ENCODE assay signal across 8 cellular contexts in the genomic region with DNA sequence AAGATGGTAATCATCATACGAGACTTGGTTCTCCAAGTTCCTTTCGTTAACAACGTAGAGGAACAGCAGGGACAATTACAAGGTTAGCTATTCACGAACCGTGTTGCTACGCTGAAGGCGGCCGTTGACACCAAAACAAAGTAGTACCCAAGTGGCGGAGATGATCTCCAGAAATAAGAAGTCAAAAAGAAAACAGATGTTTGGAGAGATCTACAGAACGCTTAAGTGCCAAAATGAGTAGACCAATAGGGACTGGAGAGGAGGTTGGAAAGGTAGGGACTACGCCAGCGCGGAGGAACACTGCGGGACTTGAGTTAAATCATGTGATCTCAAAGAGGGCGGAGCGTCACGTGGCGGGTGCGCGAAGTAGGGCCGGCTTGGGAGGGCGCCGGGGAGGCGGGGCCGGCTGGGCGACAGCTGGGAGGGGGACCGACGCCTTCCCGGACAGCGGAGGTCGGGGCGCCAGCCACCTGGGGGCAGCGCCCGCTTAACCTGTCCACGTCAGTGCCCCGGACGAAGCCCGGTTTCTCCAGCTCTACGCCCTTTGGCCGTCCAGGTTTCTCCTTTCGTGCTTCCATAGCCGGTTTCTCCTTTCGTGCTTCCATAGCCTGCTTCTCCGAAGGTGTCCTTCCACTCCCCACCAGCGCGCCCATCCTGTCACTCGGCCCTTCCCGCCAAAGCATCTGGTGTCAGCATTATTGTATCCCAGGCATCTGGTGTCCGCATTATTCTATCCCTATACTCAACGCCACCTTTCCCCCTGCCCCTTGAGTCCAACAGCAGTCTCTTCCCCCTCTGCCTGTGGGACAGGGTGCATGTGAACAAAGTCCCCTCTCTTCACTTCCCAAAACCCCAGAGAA. TPM values are rescaled to one million over a fixed set of nuclear protein-coding genes. Genes with fewer than 3 reads are reported as not detected.
DNase-seq lines count a peak whose midpoint lies in the region; ATAC-seq, FAIRE-seq and TF ChIP-seq lines count a peak whose summit lies in the region.

No MANE protein-coding gene starts in this region.

- peak; percentile 45 for ATAC-seq in HG03135 (IDR thresholded peaks at IDR 0.05; ENCODE audit: unreplicated experiment)
- peak; percentile 18 to 33 for ATAC-seq in activated CD4-positive, CD25-positive, alpha-beta regulatory T cell treated with anti-CD3 and anti-CD28 coated beads, Interleukin-2, amount 50 U/mL, for 24 hours

- H3K4me3 ChIP-seq in kidney (ENCODE audit: low read length in 2 of 2) = peak overlapping the region; percentile 71 to 86

- H3K9me3 ChIP-seq in kidney (ENCODE audit: control insufficient read depth in 1 of 2, low read length in 2 of 2) = no peaks in the 10 kb centered on the region

- TF ChIP-seq CTCF in kidney (IDR thresholded peaks at IDR 0.05; ENCODE audit: borderline replicate concordance, extremely low read depth, insufficient read depth) = no peak

- no peak for FAIRE-seq in kidney (lab: Jason Lieb, UNC)

- peaks cover 20 to 23% of the 10 kb centered on the region in 2 donors for H3K4me1 ChIP-seq in kidney (ENCODE audit: control insufficient read depth in 1 of 2, insufficient read depth in 1 of 2, low read depth in 1 of 2, low read length in 2 of 2)

- peaks cover 22 to 26% of the 10 kb centered on the region in 2 donors for H3K36me3 ChIP-seq in kidney (ENCODE audit: control insufficient read depth in 1 of 2, insufficient read depth in 2 of 2, low read length in 2 of 2)

- intact Hi-C loops in kidney (cut with DNase I) = no loop called here

- H3K9ac ChIP-seq in kidney (ENCODE audit: low read length in 2 of 2) = peak overlapping the region; percentile 71 to 89

- DNase-seq in SIG-M5 treated with dmso at 0.1 percent for 504 hours (lab: John Stamatoyannopoulos, UW; ENCODE audit: unreplicated experiment) = peak; percentile 86
- no peak for DNase-seq in SIG-M5 (lab: John Stamatoyannopoulos, UW)
- DNase-seq in NCI-H345 (lab: John Stamatoyannopoulos, UW) = peak; percentile 93
- peak; percentile 94 for DNase-seq in cerebellar cortex (ENCODE audit: low spot score)
- DNase-seq in kidney = peak; percentile 99
- peak; percentile 82 to 88 (median 87) for DNase-seq in stimulated activated CD4-positive, alpha-beta T cell treated with anti-CD3 and anti-CD28 coated beads, Interleukin-12 subunit alpha, Interleukin-12 subunit beta, amount 100 ng/mL, for 48 hours (ENCODE audit: low read depth in 2 of 3, low spot score in 1 of 3)

- peak overlapping the region; percentile 97 to 99 for H3K27ac ChIP-seq in kidney (ENCODE audit: low read depth in 2 of 2, low read length in 2 of 2)

RNA-seq across cellular contexts. Expression of a gene that starts 0.7 kb away (rescaled TPM):
- total RNA-seq in kidney = 477 TPM
- 1,483 TPM for polyA plus RNA-seq in kidney (ENCODE audit: insufficient read depth, low read depth, low replicate concordance)

RNA-seq across cellular contexts. Expression of a gene that starts 3.7 kb away (rescaled TPM):
- total RNA-seq in kidney = 28.1 TPM
- polyA plus RNA-seq in kidney (ENCODE audit: insufficient read depth, low read depth, low replicate concordance) = 48.5 TPM

RNA-seq across cellular contexts. Expression of a gene that starts 8.6 kb away (rescaled TPM):
- 113 TPM for total RNA-seq in kidney
- 124 TPM for polyA plus RNA-seq in kidney (ENCODE audit: insufficient read depth, low read depth, low replicate concordance)

RNA-seq across cellular contexts. Expression of a gene that starts 8.6 kb away (rescaled TPM):
- total RNA-seq in kidney = 35.8 TPM
- polyA plus RNA-seq in kidney (ENCODE audit: insufficient read depth, low read depth, low replicate concordance) = 18.0 TPM

RNA-seq across cellular contexts. Expression of a gene that starts 9.1 kb away (rescaled TPM):
- total RNA-seq in kidney = 41.9 TPM
- 110 TPM for polyA plus RNA-seq in kidney (ENCODE audit: insufficient read depth, low read depth, low replicate concordance)
